ENCODE assay signal across 11 cellular contexts in genomic region chr17:18746551-18746950, GRCh38. TPM values are rescaled to one million over a fixed set of nuclear protein-coding genes. Genes with fewer than 3 reads are reported as not detected.
"Had no signal": no experiment of that assay in that cellular context is flagged by ENCODE, and none has a peak within 500 bp of the region (broad histone marks: within the 10 kb centered on the region; RNA-seq: fewer than 3 reads in every experiment).

No MANE protein-coding gene starts in this region.

RNA-seq across cellular contexts. Expression of gene FBXW10, which starts 2.7 kb away (rescaled TPM):
- total RNA-seq: chondrocyte, colonic mucosa, dermis microvascular lymphatic vessel endothelial cell, endodermal cell, glomerular endothelial cell, kidney, left ventricle myocardium superior, lower leg skin, lung microvascular endothelial cell, mononuclear cell had no signal
- polyA plus RNA-seq: immature natural killer cell had no signal
